2 cellular contexts compared by ENCODE assay signal in the genomic region with DNA sequence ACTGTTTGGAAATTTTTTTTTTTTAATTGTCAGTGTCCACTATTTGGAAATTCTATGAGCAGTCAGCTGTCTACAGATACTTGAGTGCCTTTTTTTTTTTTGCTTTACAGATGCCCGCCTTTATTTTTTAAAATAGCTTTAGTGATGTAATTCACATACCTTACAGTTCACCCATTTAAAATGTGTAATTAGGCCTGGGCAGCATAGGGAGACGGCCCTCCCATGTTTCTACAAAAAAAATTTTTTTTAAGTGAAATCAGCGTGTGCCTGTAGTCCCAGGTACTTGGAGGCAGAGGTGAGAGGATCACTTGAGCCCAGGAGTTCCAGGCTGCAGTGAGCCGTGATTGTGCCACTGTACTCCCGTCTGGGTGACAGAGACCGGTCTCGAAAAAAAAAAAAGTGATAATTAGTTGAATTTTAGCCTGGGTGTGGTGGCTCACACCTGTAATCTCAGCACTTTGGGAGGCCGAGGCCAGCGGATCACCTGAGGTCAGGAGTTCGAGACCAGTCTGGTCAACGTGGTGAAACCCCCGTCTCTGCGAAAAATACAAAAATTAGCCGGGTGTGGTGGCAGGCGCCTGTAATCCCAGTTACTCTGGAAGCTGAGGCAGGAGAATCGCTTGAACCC.
TF ChIP-seq lines count a peak whose summit lies in the region.

No MANE protein-coding gene starts in this region.

TF ChIP-seq in H1, 55 proteins besides CTCF, POLR2A, EP300 and RAD21:
- TF ChIP-seq MAX (IDR thresholded peaks at IDR 0.05) (no peak), CTBP2 (IDR thresholded peaks at IDR 0.05; ENCODE audit: borderline replicate concordance, insufficient read depth, insufficient read length, low read length) (no peak), ZNF274 (IDR thresholded peaks at IDR 0.05; ENCODE audit: borderline replicate concordance, extremely low read depth, low read length) (no peak), SAP30 (IDR thresholded peaks at IDR 0.05; ENCODE audit: insufficient read depth, insufficient replicate concordance, low read length) (no peak), EZH2 (IDR thresholded peaks at IDR 0.05; ENCODE audit: low read depth, low read length, severe bottlenecking) (no peak), PHF8 (conservative IDR thresholded peaks at IDR 0.05; ENCODE audit: low read depth, low read length) (no peak), TEAD4 (IDR thresholded peaks at IDR 0.05; ENCODE audit: low read depth, low read length) (no peak), FOSL1 (IDR thresholded peaks at IDR 0.05; ENCODE audit: insufficient read depth, low read depth, low read length) (no peak), HDAC6 (IDR thresholded peaks at IDR 0.05; ENCODE audit: low read depth, low read length) (no peak), HDAC2 (IDR thresholded peaks at IDR 0.05; ENCODE audit: borderline replicate concordance in 1 of 2, low read depth in 2 of 2, low read length in 2 of 2) (no peak), RNF2 (IDR thresholded peaks at IDR 0.05; ENCODE audit: borderline replicate concordance, low read depth, low read length, missing control alignments, poor library complexity, severe bottlenecking) (no peak), GTF2F1 (IDR thresholded peaks at IDR 0.05; ENCODE audit: borderline replicate concordance, low read depth, low read length) (no peak), KDM4A (IDR thresholded peaks at IDR 0.05; ENCODE audit: low read depth, low read length, severe bottlenecking) (no peak), JUND (IDR thresholded peaks at IDR 0.05; ENCODE audit: low read length) (no peak), TAF7 (optimal IDR thresholded peaks at IDR 0.05; ENCODE audit: borderline replicate concordance, low read depth, low read length) (no peak), TBP (IDR thresholded peaks at IDR 0.05; ENCODE audit: low read depth, low read length) (no peak), CEBPB (IDR thresholded peaks at IDR 0.05; ENCODE audit: low read depth, low read length) (no peak), RBBP5 (IDR thresholded peaks at IDR 0.05; ENCODE audit: borderline replicate concordance, low read depth, low read length) (no peak)
- TF ChIP-seq, protein P1, sequence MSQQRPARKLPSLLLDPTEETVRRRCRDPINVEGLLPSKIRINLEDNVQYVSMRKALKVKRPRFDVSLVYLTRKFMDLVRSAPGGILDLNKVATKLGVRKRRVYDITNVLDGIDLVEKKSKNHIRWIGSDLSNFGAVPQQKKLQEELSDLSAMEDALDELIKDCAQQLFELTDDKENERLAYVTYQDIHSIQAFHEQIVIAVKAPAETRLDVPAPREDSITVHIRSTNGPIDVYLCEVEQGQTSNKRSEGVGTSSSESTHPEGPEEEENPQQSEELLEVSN (IDR thresholded peaks at IDR 0.05), result no peak

TF ChIP-seq in neural cell, 6 proteins besides CTCF, POLR2A, EP300 and RAD21:
- TF ChIP-seq MXI1 (conservative IDR thresholded peaks at IDR 0.05; ENCODE audit: poor library complexity, severe bottlenecking) (no peak), EZH2 (IDR thresholded peaks at IDR 0.05; ENCODE audit: borderline replicate concordance, insufficient read depth, low read length, poor library complexity, severe bottlenecking) (no peak), SMC3 (conservative IDR thresholded peaks at IDR 0.05; ENCODE audit: poor library complexity) (no peak), TAF1 (IDR thresholded peaks at IDR 0.05; ENCODE audit: low read depth) (no peak), POLR2AphosphoS5 (IDR thresholded peaks at IDR 0.05) (no peak)
- TF ChIP-seq, protein P2, sequence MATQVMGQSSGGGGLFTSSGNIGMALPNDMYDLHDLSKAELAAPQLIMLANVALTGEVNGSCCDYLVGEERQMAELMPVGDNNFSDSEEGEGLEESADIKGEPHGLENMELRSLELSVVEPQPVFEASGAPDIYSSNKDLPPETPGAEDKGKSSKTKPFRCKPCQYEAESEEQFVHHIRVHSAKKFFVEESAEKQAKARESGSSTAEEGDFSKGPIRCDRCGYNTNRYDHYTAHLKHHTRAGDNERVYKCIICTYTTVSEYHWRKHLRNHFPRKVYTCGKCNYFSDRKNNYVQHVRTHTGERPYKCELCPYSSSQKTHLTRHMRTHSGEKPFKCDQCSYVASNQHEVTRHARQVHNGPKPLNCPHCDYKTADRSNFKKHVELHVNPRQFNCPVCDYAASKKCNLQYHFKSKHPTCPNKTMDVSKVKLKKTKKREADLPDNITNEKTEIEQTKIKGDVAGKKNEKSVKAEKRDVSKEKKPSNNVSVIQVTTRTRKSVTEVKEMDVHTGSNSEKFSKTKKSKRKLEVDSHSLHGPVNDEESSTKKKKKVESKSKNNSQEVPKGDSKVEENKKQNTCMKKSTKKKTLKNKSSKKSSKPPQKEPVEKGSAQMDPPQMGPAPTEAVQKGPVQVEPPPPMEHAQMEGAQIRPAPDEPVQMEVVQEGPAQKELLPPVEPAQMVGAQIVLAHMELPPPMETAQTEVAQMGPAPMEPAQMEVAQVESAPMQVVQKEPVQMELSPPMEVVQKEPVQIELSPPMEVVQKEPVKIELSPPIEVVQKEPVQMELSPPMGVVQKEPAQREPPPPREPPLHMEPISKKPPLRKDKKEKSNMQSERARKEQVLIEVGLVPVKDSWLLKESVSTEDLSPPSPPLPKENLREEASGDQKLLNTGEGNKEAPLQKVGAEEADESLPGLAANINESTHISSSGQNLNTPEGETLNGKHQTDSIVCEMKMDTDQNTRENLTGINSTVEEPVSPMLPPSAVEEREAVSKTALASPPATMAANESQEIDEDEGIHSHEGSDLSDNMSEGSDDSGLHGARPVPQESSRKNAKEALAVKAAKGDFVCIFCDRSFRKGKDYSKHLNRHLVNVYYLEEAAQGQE (IDR thresholded peaks at IDR 0.05; ENCODE audit: borderline replicate concordance), result no peak
